Comparison of ENCODE assay signal across 14 cellular contexts in genomic region chr1:205481279-205481617, GRCh38. TPM values are rescaled to one million over a fixed set of nuclear protein-coding genes. Genes with fewer than 3 reads are reported as not detected.
DNase-seq lines count a peak whose midpoint lies in the region; ATAC-seq, FAIRE-seq and TF ChIP-seq lines count a peak whose summit lies in the region.
"Had no signal": no experiment of that assay in that cellular context is flagged by ENCODE, and none has a peak within 500 bp of the region (broad histone marks: within the 10 kb centered on the region; RNA-seq: fewer than 3 reads in every experiment).

No MANE protein-coding gene starts in this region.

- H3K4me3 ChIP-seq in GM12878 (no peak overlapping the region), MM.1S (ENCODE audit: low read length) (no peak overlapping the region), foreskin fibroblast (ENCODE audit: low read depth in 1 of 2, low read length in 2 of 2) (no peak overlapping the region)
- H3K4me3 ChIP-seq: mucosa of descending colon had no signal

- peaks cover 25% of the 10 kb centered on the region for H3K4me1 ChIP-seq in GM12878 (ENCODE audit: control insufficient read depth, insufficient read depth, low read length)
- peaks cover 16% of the 10 kb centered on the region for H3K4me1 ChIP-seq in MM.1S (ENCODE audit: low read length)

- SMC1A ChIA-PET in GM12878 (lab: Charles Lee; ENCODE audit: uncharacterized antibody, unreplicated experiment), result interaction anchor here (1.2 to 17.0 kb wide), 11 partner anchors 36 to 208 kb away, joined by 3 to 319 read pairs (median 7); partner anchors contain the start of gene ELK4

- H3K79me2 ChIP-seq in GM12878 (ENCODE audit: control insufficient read depth, insufficient read depth, low read length) (no peaks in the 10 kb centered on the region), MM.1S (ENCODE audit: low read length) (no peaks in the 10 kb centered on the region)

- no peak overlapping the region for H3K27ac Mint-ChIP-seq in activated naive CD8-positive, alpha-beta T cell
- H3K27ac Mint-ChIP-seq in activated naive CD8-positive, alpha-beta T cell treated with anti-CD3 and anti-CD28 coated beads, Interleukin-2, amount 50 U/mL, for 24 hours, result no peak overlapping the region
- peak overlapping the region; percentile 3 to 96 (median 78) for H3K27ac Mint-ChIP-seq in IgD-negative memory B cell
- H3K27ac Mint-ChIP-seq: progenitor cell of endocrine pancreas had no signal

- H3K9me3 ChIP-seq in GM12878 (replicated peaks; ENCODE audit: control insufficient read depth, insufficient read depth, low read length) (no peaks in the 10 kb centered on the region; the same call in 2 of the 3 replicates), MM.1S (replicated peaks; ENCODE audit: insufficient read depth, low read length) (no peaks in the 10 kb centered on the region)
- H3K9me3 ChIP-seq: mucosa of descending colon had no signal

- no peaks in the 10 kb centered on the region for H3K36me3 Mint-ChIP-seq in activated naive CD8-positive, alpha-beta T cell
- no peaks in the 10 kb centered on the region for H3K36me3 Mint-ChIP-seq in activated naive CD8-positive, alpha-beta T cell treated with anti-CD3 and anti-CD28 coated beads, Interleukin-2, amount 50 U/mL, for 24 hours (ENCODE audit: low read depth)
- H3K36me3 Mint-ChIP-seq in IgD-negative memory B cell, result peaks cover 1% of the 10 kb centered on the region

- H3K27me3 Mint-ChIP-seq in activated naive CD8-positive, alpha-beta T cell, result peaks cover 18% of the 10 kb centered on the region
- H3K27me3 Mint-ChIP-seq in activated naive CD8-positive, alpha-beta T cell treated with anti-CD3 and anti-CD28 coated beads, Interleukin-2, amount 50 U/mL, for 24 hours, result peaks cover 36% of the 10 kb centered on the region
- peaks cover 16% of the 10 kb centered on the region for H3K27me3 Mint-ChIP-seq in IgD-negative memory B cell

- RAD21 ChIA-PET in GM12878 (lab: Charles Lee; ENCODE audit: unreplicated experiment), result interaction anchor here (1.0 to 8.7 kb wide), 10 partner anchors 8 to 208 kb away, joined by 3 to 214 read pairs (median 8); no protein-coding TSS in a partner anchor

- H3K27me3 ChIP-seq in GM12878 (replicated peaks in 1 of 2; ENCODE audit: control insufficient read depth in 2 of 2, insufficient read depth in 2 of 2, low read length in 1 of 2) (no peaks in the 10 kb centered on the region), MM.1S (replicated peaks; ENCODE audit: insufficient read depth, low read length) (peaks cover 34% of the 10 kb centered on the region)

- H3K4me1 Mint-ChIP-seq in activated naive CD8-positive, alpha-beta T cell (ENCODE audit: low read depth), result peaks cover 36% of the 10 kb centered on the region
- H3K4me1 Mint-ChIP-seq in activated naive CD8-positive, alpha-beta T cell treated with anti-CD3 and anti-CD28 coated beads, Interleukin-2, amount 50 U/mL, for 24 hours, result peaks cover 30% of the 10 kb centered on the region
- peaks cover 21 to 48% (median 25%) of the 10 kb centered on the region in 3 donors for H3K4me1 Mint-ChIP-seq in IgD-negative memory B cell

- H3K36me3 ChIP-seq in GM12878 (ENCODE audit: control insufficient read depth in 2 of 2, insufficient read depth in 2 of 2, low read length in 1 of 2) (no peaks in the 10 kb centered on the region), MM.1S (replicated peaks; ENCODE audit: insufficient read depth, low read length) (no peaks in the 10 kb centered on the region)

- H3K27ac ChIP-seq in GM12878 (ENCODE audit: control insufficient read depth, insufficient read depth) (peak overlapping the region; percentile 64), MM.1S (ENCODE audit: low read length) (no peak overlapping the region)

- TF ChIP-seq EP300 in GM12878 (IDR thresholded peaks at IDR 0.05; ENCODE audit: borderline replicate concordance in 1 of 2, control insufficient read depth in 1 of 2, low read depth in 2 of 2, low read length in 2 of 2), result no peak

- 27% methylated on average over 6 of the region's 6 CpGs for WGBS in GM12878 (ENCODE audit: insufficient coverage, insufficient replicate concordance, low lambda C conversion rate, missing lambda C conversion rate)

- no peak for TF ChIP-seq POLR2A in GM12878 (IDR thresholded peaks at IDR 0.05; ENCODE audit: low read depth, low read length)

- no peak for TF ChIP-seq RAD21 in GM12878 (IDR thresholded peaks at IDR 0.05; ENCODE audit: insufficient read depth, low read depth, low read length)

- H3K9me3 Mint-ChIP-seq in activated naive CD8-positive, alpha-beta T cell (ENCODE audit: low read depth), result no peaks in the 10 kb centered on the region
- no peaks in the 10 kb centered on the region for H3K9me3 Mint-ChIP-seq in activated naive CD8-positive, alpha-beta T cell treated with anti-CD3 and anti-CD28 coated beads, Interleukin-2, amount 50 U/mL, for 24 hours
- no peaks in the 10 kb centered on the region for H3K9me3 Mint-ChIP-seq in IgD-negative memory B cell

- POLR2A ChIA-PET in GM12878 (lab: Charles Lee), result no interaction called here

- H3F3A ChIP-seq in MM.1S (ENCODE audit: insufficient read depth, low read length), result peaks cover 5% of the 10 kb centered on the region; the same call in 1 of the 2 replicates

- no peak for DNase-seq in activated naive CD8-positive, alpha-beta T cell treated with anti-CD3 and anti-CD28 coated beads, Interleukin-2, amount 50 U/mL, for 24 hours
- DNase-seq in GM12878 (ENCODE audit: low read depth, low spot score) (no peak), urothelium cell line (ENCODE audit: low spot score) (no peak), MM.1S (no peak), foreskin fibroblast (no peak), ecto neural progenitor cell (ENCODE audit: low spot score) (no peak)
- DNase-seq: islet precursor cell, Karpas-422, mucosa of descending colon, Right ventricle myocardium superior had no signal

- no peak for ATAC-seq in activated naive CD8-positive, alpha-beta T cell treated with anti-CD3 and anti-CD28 coated beads, Interleukin-2, amount 50 U/mL, for 24 hours
- peak; percentile 48 for ATAC-seq in GM12878
- ATAC-seq: mucosa of descending colon had no signal

- H4K20me1 ChIP-seq in GM12878 (ENCODE audit: control insufficient read depth, insufficient read depth) (no peaks in the 10 kb centered on the region), MM.1S (ENCODE audit: insufficient read depth, low read length) (no peaks in the 10 kb centered on the region)

- peak overlapping the region; percentile 15 for H3K4me2 ChIP-seq in GM12878 (ENCODE audit: control insufficient read depth, insufficient read depth)
- no peak overlapping the region for H3K4me2 ChIP-seq in MM.1S (ENCODE audit: low read depth, low read length)

- CTCF ChIA-PET in GM12878 (lab: Yijun Ruan, JAX), result interaction anchor here (0.9 to 22.4 kb wide), 15 partner anchors 12 to 209 kb away, joined by 3 to 891 read pairs (median 8); partner anchors contain the start of gene CDK18

- H3K9me2 ChIP-seq in MM.1S (replicated peaks; ENCODE audit: insufficient read depth, low read length), result no peaks in the 10 kb centered on the region

- peak overlapping the region; percentile 70 for H3K4me3 Mint-ChIP-seq in activated naive CD8-positive, alpha-beta T cell
- H3K4me3 Mint-ChIP-seq in activated naive CD8-positive, alpha-beta T cell treated with anti-CD3 and anti-CD28 coated beads, Interleukin-2, amount 50 U/mL, for 24 hours, result no peak overlapping the region
- peak overlapping the region in 3 of 4 donors; percentile 30 to 84 (median 51) for H3K4me3 Mint-ChIP-seq in IgD-negative memory B cell

- no peak for FAIRE-seq in GM12878 (lab: Jason Lieb, UNC)
- peak; percentile 9 for FAIRE-seq in urothelium cell line (lab: Jason Lieb, UNC)
- FAIRE-seq: endothelial cell of umbilical vein had no signal

- intact Hi-C loops in GM12878 (cut with micrococcal nuclease; ENCODE audit: unreplicated experiment), result loop anchor here (2.0 kb wide), 1 partner anchor 40 kb away; no protein-coding TSS in a partner anchor

- no TSS peak for BruUV-seq in GM12878 (replicated peaks; lab: Mats Ljungman, UMichigan)

- in situ Hi-C loops in GM12878 (cut with MboI), result no loop called here

- H2AFZ ChIP-seq in GM12878 (ENCODE audit: control insufficient read depth, low read depth, low read length) (peak overlapping the region; percentile 62), MM.1S (ENCODE audit: low read length) (no peak overlapping the region)

- H3K9ac ChIP-seq in GM12878 (ENCODE audit: control insufficient read depth, insufficient read depth, low read length) (peak overlapping the region; percentile 18; the same call in 1 of the 2 replicates), MM.1S (ENCODE audit: low read length) (no peak overlapping the region)

- TF ChIP-seq CTCF in GM12878 (IDR thresholded peaks at IDR 0.05 in 2 of 3, conservative IDR thresholded peaks at IDR 0.05 in 1 of 3; ENCODE audit: control insufficient read depth in 2 of 3, extremely low read depth in 1 of 3, insufficient read depth in 1 of 3, low read depth in 3 of 3, low read length in 3 of 3) (no peak), MM.1S (IDR thresholded peaks at IDR 0.05; ENCODE audit: low read length) (no peak), foreskin fibroblast (IDR thresholded peaks at IDR 0.05; ENCODE audit: low read depth, low read length) (no peak)

RNA-seq across cellular contexts. Expression of gene CDK18, which starts 23.2 kb away (rescaled TPM):
- polyA plus RNA-seq in IgD-negative memory B cell, result 0.95 TPM
- 20.6 and 21.7 TPM in 2 replicates for total RNA-seq in GM12878 (2013; cell fraction: nucleolus; rRNA removed)
- 0.05 and 0.51 TPM in 2 replicates for total RNA-seq in GM12878 (2014; rRNA removed)
- total RNA-seq in GM12878 (2014; rRNA removed; fragmentation: Illumina TruSeq; extraction: Trizol), result 0.13 and 0.18 TPM in 2 replicates
- 0.64 and 0.88 TPM in 2 replicates for total RNA-seq in GM12878 (2021)
- 0.21 TPM for polyA plus RNA-seq in GM12878 (2011; ENCODE audit: low read depth)
- 1.9 and 4.4 TPM in 2 replicates for polyA plus RNA-seq in GM12878 (2011; rRNA removed)
- 3.9 and 5.8 TPM in 2 replicates for polyA plus RNA-seq in GM12878 (2011; cell fraction: cytosol; rRNA removed)
- 30.1 and 38.6 TPM in 2 replicates for polyA plus RNA-seq in GM12878 (2011; cell fraction: nucleus; rRNA removed)
- polyA plus RNA-seq in GM12878 (2012), result 0.41 and 0.95 TPM in 2 replicates
- polyA plus RNA-seq in GM12878 (2014; fragmentation: Illumina TruSeq; extraction: Trizol), result 0.25 TPM in 1 of 2 replicates, not detected in the other
- polyA plus RNA-seq in GM12878 (2014; fragmentation: Nextera tagmentation; extraction: Ambion mirVana), result not detected
- 0.54 and 1.2 TPM in 2 replicates for polyA plus RNA-seq in GM12878 (2014; rRNA removed)
- under 1 TPM; 0.40 to 0.58 TPM for polyA plus RNA-seq in GM12878 (2016; fragmentation: Nextera tagmentation; extraction: Ambion mirVana)
- polyA minus RNA-seq in GM12878 (2011; rRNA and poly(A)+ RNA removed), result 8.6 and 16.9 TPM in 2 replicates
- polyA minus RNA-seq in GM12878 (2011; cell fraction: cytosol; rRNA and poly(A)+ RNA removed), result 5.2 and 6.1 TPM in 2 replicates
- polyA minus RNA-seq in GM12878 (2011; cell fraction: nucleus; rRNA and poly(A)+ RNA removed), result 13.8 and 17.4 TPM in 2 replicates

RNA-seq across cellular contexts. Expression of gene BLACAT1, which starts 25.4 kb away (rescaled TPM):
- not detected for polyA plus RNA-seq in IgD-negative memory B cell
- total RNA-seq in GM12878 (2013; cell fraction: nucleolus; rRNA removed), result 0.76 and 1.2 TPM in 2 replicates
- total RNA-seq in GM12878 (2014; rRNA removed), result 0.06 TPM in 1 of 2 replicates, not detected in the other
- total RNA-seq in GM12878 (2014; rRNA removed; fragmentation: Illumina TruSeq; extraction: Trizol), result 0.18 and 0.23 TPM in 2 replicates
- 0.21 TPM in 2 replicates for total RNA-seq in GM12878 (2021)
- polyA plus RNA-seq in GM12878 (2011; ENCODE audit: low read depth), result not detected
- 1.4 and 1.6 TPM in 2 replicates for polyA plus RNA-seq in GM12878 (2011; rRNA removed)
- 0.78 and 0.87 TPM in 2 replicates for polyA plus RNA-seq in GM12878 (2011; cell fraction: cytosol; rRNA removed)
- 5.1 and 7.0 TPM in 2 replicates for polyA plus RNA-seq in GM12878 (2011; cell fraction: nucleus; rRNA removed)
- 0.03 TPM in 1 of 2 replicates, not detected in the other for polyA plus RNA-seq in GM12878 (2012)
- 0.15 and 0.38 TPM in 2 replicates for polyA plus RNA-seq in GM12878 (2014; fragmentation: Illumina TruSeq; extraction: Trizol)
- polyA plus RNA-seq in GM12878 (2014; fragmentation: Nextera tagmentation; extraction: Ambion mirVana), result under 1 TPM in 1 of 2 experiments, not detected in 1; 0.04 TPM
- 0.10 and 0.17 TPM in 2 replicates for polyA plus RNA-seq in GM12878 (2014; rRNA removed)
- under 1 TPM; 0.08 to 0.13 TPM for polyA plus RNA-seq in GM12878 (2016; fragmentation: Nextera tagmentation; extraction: Ambion mirVana)
- 2.0 and 3.0 TPM in 2 replicates for polyA minus RNA-seq in GM12878 (2011; rRNA and poly(A)+ RNA removed)
- polyA minus RNA-seq in GM12878 (2011; cell fraction: cytosol; rRNA and poly(A)+ RNA removed), result not detected in 2 replicates
- 2.3 and 2.6 TPM in 2 replicates for polyA minus RNA-seq in GM12878 (2011; cell fraction: nucleus; rRNA and poly(A)+ RNA removed)
- total RNA-seq: endothelial cell of umbilical vein, Right ventricle myocardium superior had no signal
- polyA plus RNA-seq: endothelial cell of umbilical vein had no signal

RNA-seq across cellular contexts. Expression of gene LEMD1, which starts 59.4 kb away (rescaled TPM):
- polyA plus RNA-seq in IgD-negative memory B cell (not detected), GM12878 (2011; rRNA removed) (1.2 and 1.4 TPM in 2 replicates), GM12878 (2014; fragmentation: Illumina TruSeq; extraction: Trizol) (not detected in 2 replicates), GM12878 (2014; fragmentation: Nextera tagmentation; extraction: Ambion mirVana) (under 1 TPM; 0.19 to 0.26 TPM), GM12878 (2014; rRNA removed) (0.74 TPM in 1 of 2 replicates, not detected in the other), GM12878 (2016; fragmentation: Nextera tagmentation; extraction: Ambion mirVana) (not detected)
- 1.7 and 2.9 TPM in 2 replicates for total RNA-seq in GM12878 (2013; cell fraction: nucleolus; rRNA removed)
- total RNA-seq in GM12878 (2014; rRNA removed) (not detected in 2 replicates), GM12878 (2014; rRNA removed; fragmentation: Illumina TruSeq; extraction: Trizol) (not detected in 2 replicates), GM12878 (2021) (0.37 TPM in 1 of 2 replicates, not detected in the other)
- not detected for polyA plus RNA-seq in GM12878 (2011; ENCODE audit: low read depth)
- 0.84 and 1.7 TPM in 2 replicates for polyA plus RNA-seq in GM12878 (2011; cell fraction: cytosol; rRNA removed)
- 5.1 and 7.2 TPM in 2 replicates for polyA plus RNA-seq in GM12878 (2011; cell fraction: nucleus; rRNA removed)
- not detected in 2 replicates for polyA plus RNA-seq in GM12878 (2012)
- 4.2 and 6.2 TPM in 2 replicates for polyA minus RNA-seq in GM12878 (2011; rRNA and poly(A)+ RNA removed)
- polyA minus RNA-seq in GM12878 (2011; cell fraction: cytosol; rRNA and poly(A)+ RNA removed), result not detected in 2 replicates
- 6.9 and 11.7 TPM in 2 replicates for polyA minus RNA-seq in GM12878 (2011; cell fraction: nucleus; rRNA and poly(A)+ RNA removed)
- total RNA-seq: endothelial cell of umbilical vein, mucosa of descending colon, Right ventricle myocardium superior had no signal
- polyA plus RNA-seq: endothelial cell of umbilical vein had no signal

Comparison
In these comparisons a context has a peak if more than half of its experiments do, and no peak if none do; other contexts are left out.
1. H3K27ac Mint-ChIP-seq: peak in IgD-negative memory B cell (3 of 3); none in activated naive CD8-positive, alpha-beta T cell (single experiment) and activated naive CD8-positive, alpha-beta T cell treated with anti-CD3 and anti-CD28 coated beads, Interleukin-2, amount 50 U/mL, for 24 hours (single experiment).